ENCODE assay signal across 2 cellular contexts in the genomic region with DNA sequence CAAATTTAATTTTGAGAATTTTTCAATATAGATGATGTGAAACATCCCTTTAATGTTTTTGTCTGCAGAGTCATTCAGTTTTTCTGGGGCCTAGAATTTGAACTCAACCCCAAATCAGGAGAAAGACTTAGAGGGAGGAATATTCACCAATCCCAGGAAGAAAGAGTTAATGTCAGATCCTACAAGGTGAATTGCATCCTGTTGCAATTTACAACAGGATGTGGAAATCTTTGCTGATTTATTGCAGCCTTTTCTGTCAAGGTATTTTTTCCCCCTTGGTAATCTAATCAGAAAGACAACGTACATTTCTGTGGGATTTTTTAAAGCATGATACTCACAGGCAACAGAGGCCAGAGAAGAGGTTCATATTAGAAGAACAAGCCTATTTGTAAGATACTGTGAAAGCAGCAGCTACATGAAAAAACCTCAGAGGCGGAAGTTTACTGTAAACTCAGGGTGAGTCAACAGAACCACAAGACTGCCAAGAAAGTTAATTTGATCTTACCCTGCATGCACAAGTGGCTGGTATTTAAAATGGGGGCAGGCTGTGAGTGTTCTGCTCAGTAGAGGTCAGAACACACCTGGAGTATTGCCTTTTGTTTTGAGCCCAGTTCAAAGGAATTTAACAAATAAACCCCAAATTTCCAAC.
TF ChIP-seq lines count a peak whose summit lies in the region.

No MANE protein-coding gene starts in this region.

TF ChIP-seq in H1, 55 proteins besides CTCF, POLR2A, EP300 and RAD21:
- TF ChIP-seq TBP (IDR thresholded peaks at IDR 0.05; ENCODE audit: low read depth, low read length) (no peak), FOSL1 (IDR thresholded peaks at IDR 0.05; ENCODE audit: insufficient read depth, low read depth, low read length) (no peak), CHD1 (IDR thresholded peaks at IDR 0.05; ENCODE audit: low read depth, low read length) (no peak), TEAD4 (IDR thresholded peaks at IDR 0.05; ENCODE audit: low read depth, low read length) (no peak), CEBPB (IDR thresholded peaks at IDR 0.05; ENCODE audit: low read depth, low read length) (no peak), EGR1 (IDR thresholded peaks at IDR 0.05; ENCODE audit: borderline replicate concordance, low read depth, low read length) (no peak)
- TF ChIP-seq, protein P1, sequence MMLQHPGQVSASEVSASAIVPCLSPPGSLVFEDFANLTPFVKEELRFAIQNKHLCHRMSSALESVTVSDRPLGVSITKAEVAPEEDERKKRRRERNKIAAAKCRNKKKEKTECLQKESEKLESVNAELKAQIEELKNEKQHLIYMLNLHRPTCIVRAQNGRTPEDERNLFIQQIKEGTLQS (IDR thresholded peaks at IDR 0.05; ENCODE audit: insufficient read depth, low read depth, low read length) = no peak

TF ChIP-seq in HepG2, 621 proteins besides CTCF, POLR2A, EP300 and RAD21:
- TF ChIP-seq ONECUT2 (CRISPR knock-in tag; IDR thresholded peaks at IDR 0.05) = no peak
- no peak for TF ChIP-seq ZNF335 (CRISPR knock-in tag; IDR thresholded peaks at IDR 0.05)
- TF ChIP-seq, protein P2, sequence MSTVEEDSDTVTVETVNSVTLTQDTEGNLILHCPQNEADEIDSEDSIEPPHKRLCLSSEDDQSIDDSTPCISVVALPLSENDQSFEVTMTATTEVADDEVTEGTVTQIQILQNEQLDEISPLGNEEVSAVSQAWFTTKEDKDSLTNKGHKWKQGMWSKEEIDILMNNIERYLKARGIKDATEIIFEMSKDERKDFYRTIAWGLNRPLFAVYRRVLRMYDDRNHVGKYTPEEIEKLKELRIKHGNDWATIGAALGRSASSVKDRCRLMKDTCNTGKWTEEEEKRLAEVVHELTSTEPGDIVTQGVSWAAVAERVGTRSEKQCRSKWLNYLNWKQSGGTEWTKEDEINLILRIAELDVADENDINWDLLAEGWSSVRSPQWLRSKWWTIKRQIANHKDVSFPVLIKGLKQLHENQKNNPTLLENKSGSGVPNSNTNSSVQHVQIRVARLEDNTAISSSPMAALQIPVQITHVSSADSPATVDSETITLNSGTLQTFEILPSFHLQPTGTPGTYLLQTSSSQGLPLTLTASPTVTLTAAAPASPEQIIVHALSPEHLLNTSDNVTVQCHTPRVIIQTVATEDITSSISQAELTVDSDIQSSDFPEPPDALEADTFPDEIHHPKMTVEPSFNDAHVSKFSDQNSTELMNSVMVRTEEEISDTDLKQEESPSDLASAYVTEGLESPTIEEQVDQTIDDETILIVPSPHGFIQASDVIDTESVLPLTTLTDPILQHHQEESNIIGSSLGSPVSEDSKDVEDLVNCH (CRISPR knock-in tag; IDR thresholded peaks at IDR 0.05) = no peak
- TF ChIP-seq, protein P3, sequence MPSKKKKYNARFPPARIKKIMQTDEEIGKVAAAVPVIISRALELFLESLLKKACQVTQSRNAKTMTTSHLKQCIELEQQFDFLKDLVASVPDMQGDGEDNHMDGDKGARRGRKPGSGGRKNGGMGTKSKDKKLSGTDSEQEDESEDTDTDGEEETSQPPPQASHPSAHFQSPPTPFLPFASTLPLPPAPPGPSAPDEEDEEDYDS (CRISPR knock-in tag; IDR thresholded peaks at IDR 0.05) = no peak
- TF ChIP-seq, protein P4, sequence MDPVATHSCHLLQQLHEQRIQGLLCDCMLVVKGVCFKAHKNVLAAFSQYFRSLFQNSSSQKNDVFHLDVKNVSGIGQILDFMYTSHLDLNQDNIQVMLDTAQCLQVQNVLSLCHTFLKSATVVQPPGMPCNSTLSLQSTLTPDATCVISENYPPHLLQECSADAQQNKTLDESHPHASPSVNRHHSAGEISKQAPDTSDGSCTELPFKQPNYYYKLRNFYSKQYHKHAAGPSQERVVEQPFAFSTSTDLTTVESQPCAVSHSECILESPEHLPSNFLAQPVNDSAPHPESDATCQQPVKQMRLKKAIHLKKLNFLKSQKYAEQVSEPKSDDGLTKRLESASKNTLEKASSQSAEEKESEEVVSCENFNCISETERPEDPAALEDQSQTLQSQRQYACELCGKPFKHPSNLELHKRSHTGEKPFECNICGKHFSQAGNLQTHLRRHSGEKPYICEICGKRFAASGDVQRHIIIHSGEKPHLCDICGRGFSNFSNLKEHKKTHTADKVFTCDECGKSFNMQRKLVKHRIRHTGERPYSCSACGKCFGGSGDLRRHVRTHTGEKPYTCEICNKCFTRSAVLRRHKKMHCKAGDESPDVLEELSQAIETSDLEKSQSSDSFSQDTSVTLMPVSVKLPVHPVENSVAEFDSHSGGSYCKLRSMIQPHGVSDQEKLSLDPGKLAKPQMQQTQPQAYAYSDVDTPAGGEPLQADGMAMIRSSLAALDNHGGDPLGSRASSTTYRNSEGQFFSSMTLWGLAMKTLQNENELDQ (CRISPR knock-in tag; IDR thresholded peaks at IDR 0.05; ENCODE audit: borderline replicate concordance) = no peak
- TF ChIP-seq CHD2 (IDR thresholded peaks at IDR 0.05; ENCODE audit: low read depth, low read length) = no peak
- no peak for TF ChIP-seq TARDBP (CRISPR knock-in tag; IDR thresholded peaks at IDR 0.05)
- TF ChIP-seq ZNF670 (CRISPR knock-in tag; IDR thresholded peaks at IDR 0.05; ENCODE audit: borderline replicate concordance) = no peak
